8 cellular contexts compared by ENCODE assay signal in genomic region chr1:107963601-107964396, GRCh38. TPM values are rescaled to one million over a fixed set of nuclear protein-coding genes. Genes with fewer than 3 reads are reported as not detected.
DNase-seq lines count a peak whose midpoint lies in the region; ATAC-seq and TF ChIP-seq lines count a peak whose summit lies in the region.

No MANE protein-coding gene starts in this region.

- H3K9ac ChIP-seq in mucosa of stomach (ENCODE audit: low read length): peak overlapping the region; percentile 41
- H3K9ac ChIP-seq in subcutaneous abdominal adipose tissue (ENCODE audit: low read length in 5 of 5): peak overlapping the region in 4 of 5 donors; percentile 33 to 75 (median 53)

- intact Hi-C loops in Calu3 (cut with micrococcal nuclease; ENCODE audit: unreplicated experiment): no loop called here

- peak; percentile 86 for ATAC-seq in GM21360 (IDR thresholded peaks at IDR 0.05; ENCODE audit: unreplicated experiment)

- peaks cover 7% of the 10 kb centered on the region for H3K36me3 Mint-ChIP-seq in Calu3 (ENCODE audit: insufficient read depth, unreplicated experiment)
- peaks cover 23% of the 10 kb centered on the region for H3K36me3 Mint-ChIP-seq in endothelial cell (ENCODE audit: low read depth, unreplicated experiment)

- peak overlapping the region; percentile 37 for H3K27ac ChIP-seq in subcutaneous abdominal adipose tissue (ENCODE audit: low read depth, low read length)

- H3K27ac Mint-ChIP-seq in Calu3 (ENCODE audit: unreplicated experiment): no peak overlapping the region
- H3K27ac Mint-ChIP-seq in endothelial cell (ENCODE audit: unreplicated experiment): peak overlapping the region; percentile 96

- DNase-seq in Calu3 (no peak), HPDE6-E6E7 (ENCODE audit: extremely low spot score) (peak; percentile 5), endothelial cell (ENCODE audit: low spot score) (peak; percentile 49), NCI-H1105 (lab: John Stamatoyannopoulos, UW) (no peak)
- peak; percentile 20 for DNase-seq in activated CD4-positive, alpha-beta T cell treated with anti-CD3 and anti-CD28 coated beads, Interleukin-2, amount 50 U/mL, for 1 hour

- H3K4me3 ChIP-seq in mucosa of stomach (ENCODE audit: low read length): peak overlapping the region; percentile 14
- H3K4me3 ChIP-seq in subcutaneous abdominal adipose tissue (ENCODE audit: low read depth in 1 of 5, low read length in 5 of 5): peak overlapping the region; percentile 74 to 90 (median 82)

- H3K27me3 Mint-ChIP-seq in Calu3 (ENCODE audit: unreplicated experiment) (peaks cover 47% of the 10 kb centered on the region), endothelial cell (ENCODE audit: unreplicated experiment) (peaks cover 16% of the 10 kb centered on the region)

- H3K9me3 ChIP-seq in mucosa of stomach (ENCODE audit: control insufficient read depth, low read length) (no peaks in the 10 kb centered on the region), subcutaneous abdominal adipose tissue (ENCODE audit: control insufficient read depth in 5 of 5, low read length in 5 of 5) (no peaks in the 10 kb centered on the region)

- H3K9me3 Mint-ChIP-seq in Calu3 (ENCODE audit: low read depth, unreplicated experiment): peaks cover 4% of the 10 kb centered on the region
- H3K9me3 Mint-ChIP-seq in endothelial cell (ENCODE audit: unreplicated experiment): no peaks in the 10 kb centered on the region

- H3K27me3 ChIP-seq in mucosa of stomach (ENCODE audit: control insufficient read depth, insufficient read depth, low read length) (peaks cover 31% of the 10 kb centered on the region), subcutaneous abdominal adipose tissue (ENCODE audit: control insufficient read depth in 5 of 5, insufficient read depth in 4 of 5, low read length in 5 of 5) (peaks cover 0 to 4% (median 0%) of the 10 kb centered on the region in 5 donors)

- H3K4me1 ChIP-seq in mucosa of stomach (ENCODE audit: control insufficient read depth, insufficient read depth, low read length) (peaks cover 16% of the 10 kb centered on the region), subcutaneous abdominal adipose tissue (ENCODE audit: control insufficient read depth in 5 of 5, insufficient read depth in 5 of 5, low read length in 5 of 5) (peaks cover 0 to 31% (median 30%) of the 10 kb centered on the region in 5 donors)

- no peaks in the 10 kb centered on the region for H3K36me3 ChIP-seq in mucosa of stomach (ENCODE audit: control insufficient read depth, insufficient read depth, low read length)
- no peaks in the 10 kb centered on the region for H3K36me3 ChIP-seq in subcutaneous abdominal adipose tissue (ENCODE audit: control insufficient read depth in 5 of 5, insufficient read depth in 5 of 5, low read length in 5 of 5)

- BruUV-seq in Calu3 (replicated peaks; lab: Mats Ljungman, UMichigan): no TSS peak

- CTCF ChIA-PET in Calu3 (lab: Charles Lee): no interaction called here

- TF ChIP-seq CTCF in Calu3 (IDR thresholded peaks at IDR 0.05; ENCODE audit: unreplicated experiment): no peak
- TF ChIP-seq CTCF in endothelial cell (IDR thresholded peaks at IDR 0.05; ENCODE audit: unreplicated experiment): no peak

- H3K4me3 Mint-ChIP-seq in Calu3 (ENCODE audit: low read depth, unreplicated experiment): peak overlapping the region; percentile 48
- peak overlapping the region; percentile 100 for H3K4me3 Mint-ChIP-seq in endothelial cell (ENCODE audit: unreplicated experiment)

- H3K4me1 Mint-ChIP-seq in Calu3 (ENCODE audit: low read depth, unreplicated experiment): no peaks in the 10 kb centered on the region
- peaks cover 59% of the 10 kb centered on the region for H3K4me1 Mint-ChIP-seq in endothelial cell (ENCODE audit: unreplicated experiment)

RNA-seq across cellular contexts. Expression of gene VAV3, which starts 1.2 kb away (rescaled TPM):
- total RNA-seq in Calu3 (2022) (33.3 and 38.2 TPM in 2 replicates), endothelial cell (ENCODE audit: unreplicated experiment) (159 TPM)

Comparison
In these comparisons a context has a peak if more than half of its experiments do, and no peak if none do; other contexts are left out.
1. DNase-seq: peak in HPDE6-E6E7 (single experiment), activated CD4-positive, alpha-beta T cell treated with anti-CD3 and anti-CD28 coated beads, Interleukin-2, amount 50 U/mL, for 1 hour (single experiment) and endothelial cell (single experiment); none in Calu3 (single experiment) and NCI-H1105 (single experiment).